27 cellular contexts compared by ENCODE assay signal in the genomic region with DNA sequence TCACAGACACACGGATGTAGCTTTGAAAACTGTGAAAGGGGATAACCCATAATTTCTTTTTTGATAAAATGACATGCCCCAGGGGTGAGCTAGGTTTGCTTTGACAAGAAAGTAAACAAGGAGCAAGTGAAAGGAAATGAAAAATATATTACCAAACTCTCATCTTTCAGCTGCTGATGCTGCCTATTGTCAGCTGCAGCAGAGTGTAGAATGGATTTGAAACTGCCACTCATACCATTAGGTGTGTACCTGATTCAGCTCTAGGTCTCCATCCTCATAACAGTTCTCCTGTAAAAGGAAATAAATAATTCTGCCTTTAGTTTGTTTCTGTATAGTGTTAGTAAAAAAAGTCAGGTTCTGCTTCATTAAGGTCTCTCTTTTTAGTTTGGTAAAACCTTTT.
DNase-seq lines count a peak whose midpoint lies in the region; ATAC-seq and TF ChIP-seq lines count a peak whose summit lies in the region.
"Had no signal": no experiment of that assay in that cellular context is flagged by ENCODE, and none has a peak within 500 bp of the region (broad histone marks: within the 10 kb centered on the region; RNA-seq: fewer than 3 reads in every experiment).

No MANE protein-coding gene starts in this region.

- peaks cover 10% of the 10 kb centered on the region for H3K27me3 Mint-ChIP-seq in T-helper 17 cell
- H3K27me3 Mint-ChIP-seq: activated CD4-positive, alpha-beta memory T cell treated with anti-CD3 and anti-CD28 coated beads for 36 hours; central memory CD8-positive, alpha-beta T cell; dendritic cell treated with granulocyte-macrophage colony-stimulating factor and Interleukin-4, amounts not matched to agents 40 ng/mL and 50 ng/mL, for 4 days; stimulated activated memory B cell treated with anti-CD40 and anti-IgM and Interleukin-4, amounts not matched to agents 10 μg/mL and 1 μg/mL and 100 μg/mL, for 72 hours had no signal

- TF ChIP-seq POLR2A in GM18505 (IDR thresholded peaks at IDR 0.05; ENCODE audit: borderline replicate concordance, extremely low read depth, insufficient read depth, insufficient read length): no peak

- DNase-seq in GM12865 (ENCODE audit: low read depth) (peak; percentile 16), NCI-H1436 treated with DMSO at 0.1 percent for 48 hours (lab: John Stamatoyannopoulos, UW) (peak; percentile 93), NCI-H748 (lab: John Stamatoyannopoulos, UW; ENCODE audit: unreplicated experiment) (peak; percentile 93), T-helper 17 cell (no peak), ACHN (no peak), caudate nucleus (lab: John Stamatoyannopoulos, UW) (no peak)
- DNase-seq: activated CD4-positive, alpha-beta memory T cell treated with anti-CD3 and anti-CD28 coated beads for 36 hours; activated CD4-positive, alpha-beta T cell treated with anti-CD3 and anti-CD28 coated beads for 1 hour; activated naive CD4-positive, alpha-beta T cell treated with anti-CD3 and anti-CD28 coated beads for 36 hours; adrenal gland; DMS79 treated with DMSO at 0.1 percent for 48 hours; GDM1; H9; left ventricle myocardium inferior; NCI-H2029 treated with DMSO at 0.1 percent for 48 hours; NCI-H524 treated with DMSO at 0.1 percent for 48 hours; Peyer's patch; SHP77; trophoblast cell had no signal

- H3K4me1 Mint-ChIP-seq in T-helper 17 cell: no peaks in the 10 kb centered on the region
- H3K4me1 Mint-ChIP-seq: central memory CD8-positive, alpha-beta T cell; stimulated activated memory B cell treated with anti-CD40 and anti-IgM and Interleukin-4, amounts not matched to agents 10 μg/mL and 1 μg/mL and 100 μg/mL, for 72 hours had no signal

- no peaks in the 10 kb centered on the region for H3K9me3 ChIP-seq in T-helper 17 cell (ENCODE audit: control insufficient read depth, low read length, poor library complexity, severe bottlenecking)
- H3K9me3 ChIP-seq: adrenal gland, BLaER1, left ventricle myocardium inferior, Peyer's patch had no signal

- H3K36me3 ChIP-seq in ACC112 (ENCODE audit: insufficient read depth, low read length): no peaks in the 10 kb centered on the region
- H3K36me3 ChIP-seq: adrenal gland, BLaER1, left ventricle myocardium inferior, Peyer's patch had no signal

- H3K4me1 ChIP-seq in ACC112 (ENCODE audit: control insufficient read depth, insufficient read depth, low read length, unreplicated experiment): peaks cover 3% of the 10 kb centered on the region
- H3K4me1 ChIP-seq: adrenal gland, BLaER1, left ventricle myocardium inferior, Peyer's patch had no signal

- H2AFZ ChIP-seq in ACC112 (ENCODE audit: low read length, unreplicated experiment): peak overlapping the region; percentile 10

- no peaks in the 10 kb centered on the region for H3K27me3 ChIP-seq in ACC112 (ENCODE audit: insufficient read depth, low read length)
- H3K27me3 ChIP-seq: adrenal gland, BLaER1, Peyer's patch had no signal

- no peak overlapping the region for H3K4me3 ChIP-seq in ACC112 (ENCODE audit: low read depth, low read length)
- no peak overlapping the region for H3K4me3 ChIP-seq in GM12865 (ENCODE audit: low read depth, low read length)
- H3K4me3 ChIP-seq: adrenal gland, BLaER1, left ventricle myocardium inferior, Peyer's patch, skin epidermis had no signal

- H3K36me3 Mint-ChIP-seq in T-helper 17 cell (ENCODE audit: low read depth): no peaks in the 10 kb centered on the region
- H3K36me3 Mint-ChIP-seq: activated CD4-positive, alpha-beta memory T cell treated with anti-CD3 and anti-CD28 coated beads for 36 hours; stimulated activated memory B cell treated with anti-CD40 and anti-IgM and Interleukin-4, amounts not matched to agents 10 μg/mL and 1 μg/mL and 100 μg/mL, for 72 hours had no signal

- TF ChIP-seq CTCF in GM12865 (IDR thresholded peaks at IDR 0.05; ENCODE audit: insufficient read depth, low read depth, low read length, missing control alignments): no peak

- no peak overlapping the region for H3K27ac Mint-ChIP-seq in T-helper 17 cell
- H3K27ac Mint-ChIP-seq: activated CD4-positive, alpha-beta memory T cell treated with anti-CD3 and anti-CD28 coated beads for 36 hours; activated naive CD4-positive, alpha-beta T cell treated with anti-CD3 and anti-CD28 coated beads for 36 hours; dendritic cell treated with granulocyte-macrophage colony-stimulating factor and Interleukin-4, amounts not matched to agents 40 ng/mL and 50 ng/mL, for 4 days; H9; stimulated activated memory B cell treated with anti-CD40 and anti-IgM and Interleukin-4, amounts not matched to agents 10 μg/mL and 1 μg/mL and 100 μg/mL, for 72 hours; T-helper 2 cell treated with Interferon-gamma antibody and Interleukin-4, amounts not matched to agents 5 μg/mL and 100 μg/mL, for 36 hours had no signal

- ATAC-seq in GM18505 (IDR thresholded peaks at IDR 0.05; ENCODE audit: unreplicated experiment) (no peak), T-helper 17 cell (no peak)
- ATAC-seq: stimulated activated memory B cell treated with anti-CD40 and anti-IgM and Interleukin-4, amounts not matched to agents 10 μg/mL and 1 μg/mL and 100 μg/mL, for 72 hours had no signal

- H3K79me2 ChIP-seq in ACC112 (ENCODE audit: control insufficient read depth, insufficient read depth, low read length, unreplicated experiment): no peaks in the 10 kb centered on the region

- no peak overlapping the region for H3K4me3 Mint-ChIP-seq in T-helper 17 cell
- H3K4me3 Mint-ChIP-seq: activated CD4-positive, alpha-beta memory T cell treated with anti-CD3 and anti-CD28 coated beads for 36 hours; activated naive CD4-positive, alpha-beta T cell treated with anti-CD3 and anti-CD28 coated beads for 36 hours; central memory CD8-positive, alpha-beta T cell; dendritic cell treated with granulocyte-macrophage colony-stimulating factor and Interleukin-4, amounts not matched to agents 40 ng/mL and 50 ng/mL, for 4 days; H9; stimulated activated memory B cell treated with anti-CD40 and anti-IgM and Interleukin-4, amounts not matched to agents 10 μg/mL and 1 μg/mL and 100 μg/mL, for 72 hours; T-helper 2 cell treated with Interferon-gamma antibody and Interleukin-4, amounts not matched to agents 5 μg/mL and 100 μg/mL, for 36 hours had no signal

- H3K27ac ChIP-seq in ACC112 (ENCODE audit: low read depth, low read length): no peak overlapping the region
- H3K27ac ChIP-seq in caudate nucleus (ENCODE audit: low read depth, low read length): no peak overlapping the region
- H3K27ac ChIP-seq: adrenal gland, BLaER1, left ventricle myocardium inferior, Peyer's patch, skin epidermis had no signal

- in situ Hi-C loops in ACHN (cut with HindIII; ENCODE audit: low pct_ligation_motif_present, low pct_unique_long_range_greater_than_20kb, low sequenced_read_pairs): no loop called here

Comparison
In these comparisons a context has a peak if more than half of its experiments do, and no peak if none do; other contexts are left out.
1. DNase-seq: peak in GM12865 (single experiment), NCI-H1436 treated with DMSO at 0.1 percent for 48 hours (single experiment) and NCI-H748 (single experiment); none in T-helper 17 cell (0 of 3), ACHN (single experiment) and caudate nucleus (0 of 61).